1 cellular context compared by ENCODE assay signal in genomic region chr3:47664519-47664918, GRCh38.
TF ChIP-seq lines count a peak whose summit lies in the region.

No MANE protein-coding gene starts in this region.

TF ChIP-seq in SK-N-SH, 30 proteins besides CTCF, POLR2A, EP300 and RAD21 (continued from another document):
- TF ChIP-seq ZBTB33 (IDR thresholded peaks at IDR 0.05; ENCODE audit: borderline replicate concordance, low read depth) (no peak), JUND (IDR thresholded peaks at IDR 0.05) (no peak), EZH2phosphoT487 (IDR thresholded peaks at IDR 0.05; ENCODE audit: borderline replicate concordance, low read depth) (no peak), TAF1 (IDR thresholded peaks at IDR 0.05; ENCODE audit: borderline replicate concordance, low read depth, low read length) (no peak), SIN3A (IDR thresholded peaks at IDR 0.05; ENCODE audit: borderline replicate concordance, low read depth, low read length) (no peak), SMC3 (IDR thresholded peaks at IDR 0.05; ENCODE audit: low read depth, low read length) (no peak), NRF1 (IDR thresholded peaks at IDR 0.05; ENCODE audit: low read depth, low read length) (no peak), RXRA (IDR thresholded peaks at IDR 0.05; ENCODE audit: borderline replicate concordance, low read depth) (no peak)
